Comparison of ENCODE assay signal across 12 cellular contexts in the genomic region with DNA sequence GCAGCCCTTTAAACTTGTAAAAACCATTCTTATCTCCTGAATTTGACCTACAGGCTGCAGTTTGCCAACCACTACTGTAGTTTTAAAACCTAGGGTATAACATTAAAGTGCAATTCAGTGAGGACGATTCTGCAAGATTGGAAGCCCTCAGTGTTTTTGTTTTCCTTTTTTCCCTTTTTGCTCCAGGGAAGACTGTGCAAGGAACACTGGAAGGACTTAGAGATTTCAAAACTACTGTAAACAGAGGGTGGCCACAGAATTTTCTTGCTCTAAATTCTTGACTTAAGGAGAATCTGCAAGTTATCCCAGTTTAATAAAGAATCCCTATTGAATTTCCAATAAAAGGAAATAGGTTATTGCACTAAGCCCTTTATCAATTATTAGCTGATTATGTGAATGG.
"Had no signal": no experiment of that assay in that cellular context is flagged by ENCODE, and none has a peak within 500 bp of the region (broad histone marks: within the 10 kb centered on the region; RNA-seq: fewer than 3 reads in every experiment).

No MANE protein-coding gene starts in this region.

- H3K9me3 ChIP-seq: ascending aorta, ovary, SJCRH30, tibial artery had no signal

- H3K27ac ChIP-seq: ascending aorta, ovary, SJCRH30, tibial artery, WERI-Rb-1 had no signal

- H3K4me3 ChIP-seq: ascending aorta, ovary, SJCRH30, tibial artery had no signal

- ATAC-seq: activated CD8-positive, alpha-beta T cell treated with anti-CD3 and anti-CD28 coated beads, Interleukin-2, amount 10 ng/mL, durations not matched to agents 7 days and 5 days had no signal

- H3K36me3 ChIP-seq: ascending aorta, ovary, SJCRH30, tibial artery had no signal

- H3K27me3 ChIP-seq: ascending aorta, ovary, SJCRH30, tibial artery had no signal

- H3K27ac Mint-ChIP-seq: activated CD8-positive, alpha-beta T cell treated with anti-CD3 and anti-CD28 coated beads, Interleukin-2, amount 10 ng/mL, durations not matched to agents 7 days and 5 days had no signal

- H3K4me3 Mint-ChIP-seq: activated CD8-positive, alpha-beta T cell treated with anti-CD3 and anti-CD28 coated beads, Interleukin-2, amount 10 ng/mL, durations not matched to agents 7 days and 5 days had no signal

- DNase-seq: activated CD4-positive, alpha-beta T cell treated with anti-CD3 and anti-CD28 coated beads for 4 hours; activated CD8-positive, alpha-beta memory T cell treated with anti-CD3 and anti-CD28 coated beads, Interleukin-2, amount 50 U/mL, for 48 hours; activated CD8-positive, alpha-beta T cell treated with anti-CD3 and anti-CD28 coated beads, Interleukin-2, amount 10 ng/mL, durations not matched to agents 7 days and 5 days; hippocampal formation; kidney glomerular epithelial cell; ovary; retina; stimulated activated CD4-positive, alpha-beta T cell treated with anti-CD3 and anti-CD28 coated beads, Interleukin-4, amount 100 ng/mL, for 4 hours; tibial artery; WERI-Rb-1 had no signal

- H3K4me1 ChIP-seq: SJCRH30 had no signal
